Comparison of ENCODE assay signal across 1 cellular context in the genomic region with DNA sequence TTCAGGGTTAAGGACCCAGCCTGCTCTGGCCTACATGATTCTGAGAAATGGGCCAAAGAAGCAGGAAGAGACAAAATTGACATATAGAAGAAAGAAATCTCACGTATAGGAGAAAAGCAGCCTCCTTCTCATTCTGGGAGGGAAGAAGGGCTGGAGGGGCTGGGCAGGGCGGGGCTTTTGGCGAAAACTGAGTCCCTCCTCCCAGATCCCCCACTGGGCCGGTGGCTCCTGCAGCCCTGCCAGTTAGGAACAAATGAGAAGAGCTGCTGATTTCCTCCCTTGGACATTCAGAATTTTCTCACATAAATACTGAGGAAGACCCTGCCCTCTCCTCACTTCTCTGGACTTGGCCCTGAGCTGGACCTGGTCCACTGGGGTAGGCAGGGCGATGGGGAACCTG.
TF ChIP-seq lines count a peak whose summit lies in the region.

A gene with protein sequence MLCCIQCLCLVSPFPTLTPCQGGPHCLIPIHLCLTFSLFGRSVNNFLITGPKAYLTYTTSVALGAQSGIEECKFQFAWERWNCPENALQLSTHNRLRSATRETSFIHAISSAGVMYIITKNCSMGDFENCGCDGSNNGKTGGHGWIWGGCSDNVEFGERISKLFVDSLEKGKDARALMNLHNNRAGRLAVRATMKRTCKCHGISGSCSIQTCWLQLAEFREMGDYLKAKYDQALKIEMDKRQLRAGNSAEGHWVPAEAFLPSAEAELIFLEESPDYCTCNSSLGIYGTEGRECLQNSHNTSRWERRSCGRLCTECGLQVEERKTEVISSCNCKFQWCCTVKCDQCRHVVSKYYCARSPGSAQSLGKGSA (plus strand): TSS at position 332 of the 400 bp plus-strand sequence. CDS start 95 bp downstream, outside the sequence.

TF ChIP-seq in GM23338, 12 proteins besides CTCF, POLR2A, EP300 and RAD21 (continued from another document):
- no peak for TF ChIP-seq EZH2phosphoT487 (IDR thresholded peaks at IDR 0.05; ENCODE audit: unreplicated experiment)
